ENCODE assay signal across 8 cellular contexts in genomic region chr6:156782691-156783320, GRCh38. TPM values are rescaled to one million over a fixed set of nuclear protein-coding genes. Genes with fewer than 3 reads are reported as not detected.
DNase-seq lines count a peak whose midpoint lies in the region; ATAC-seq and TF ChIP-seq lines count a peak whose summit lies in the region.

No MANE protein-coding gene starts in this region.

- intact Hi-C loops in activated B cell treated with CpG ODN at 0.5 μM for 24 hours (cut with micrococcal nuclease): loop anchor here (10.0 kb wide), 1 partner anchor 402 kb away; no protein-coding TSS in a partner anchor

- DNase-seq in NCI-H1694 treated with DMSO at 0.1 percent for 48 hours (lab: John Stamatoyannopoulos, UW) (peak; percentile 19), NCI-H1694 (lab: John Stamatoyannopoulos, UW) (no peak), activated B cell treated with CpG ODN at 0.5 μM for 24 hours (no peak), foreskin keratinocyte (no peak), NOMO-1 (lab: John Stamatoyannopoulos, UW; ENCODE audit: unreplicated experiment in 2 of 2) (no peak)
- DNase-seq in stimulated activated naive CD8-positive, alpha-beta T cell treated with anti-CD3 and anti-CD28 coated beads, Interleukin-15, amount 100 ng/mL, for 72 hours: no peak

- H3K4me1 Mint-ChIP-seq in activated B cell treated with CpG ODN at 0.5 μM for 24 hours: peaks cover 72% of the 10 kb centered on the region
- H3K4me1 Mint-ChIP-seq in stimulated activated naive CD8-positive, alpha-beta T cell treated with anti-CD3 and anti-CD28 coated beads, Interleukin-15, amount 100 ng/mL, for 72 hours: peaks cover 48% of the 10 kb centered on the region

- no peaks in the 10 kb centered on the region for H3K27me3 ChIP-seq in foreskin keratinocyte

- H3K36me3 Mint-ChIP-seq in activated B cell treated with CpG ODN at 0.5 μM for 24 hours (ENCODE audit: low read depth): peaks cover 30% of the 10 kb centered on the region

- ATAC-seq in activated B cell treated with CpG ODN at 0.5 μM for 24 hours (ENCODE audit: low read depth): no peak
- ATAC-seq in foreskin keratinocyte: no peak
- no peak for ATAC-seq in stimulated activated naive CD8-positive, alpha-beta T cell treated with anti-CD3 and anti-CD28 coated beads, Interleukin-15, amount 100 ng/mL, for 72 hours
- no peak for ATAC-seq in HG02970 (IDR thresholded peaks at IDR 0.05; ENCODE audit: low FRiP score, unreplicated experiment)
- no peak for ATAC-seq in HG02938 (IDR thresholded peaks at IDR 0.05; ENCODE audit: unreplicated experiment)

- H3K27ac ChIP-seq in foreskin keratinocyte: peak overlapping the region; percentile 79

- no peaks in the 10 kb centered on the region for H3K27me3 Mint-ChIP-seq in activated B cell treated with CpG ODN at 0.5 μM for 24 hours
- H3K27me3 Mint-ChIP-seq in stimulated activated naive CD8-positive, alpha-beta T cell treated with anti-CD3 and anti-CD28 coated beads, Interleukin-15, amount 100 ng/mL, for 72 hours: no peaks in the 10 kb centered on the region

- H3K4me1 ChIP-seq in foreskin keratinocyte: peaks cover 18% of the 10 kb centered on the region

- peak overlapping the region; percentile 83 for H3K27ac Mint-ChIP-seq in activated B cell treated with CpG ODN at 0.5 μM for 24 hours
- H3K27ac Mint-ChIP-seq in stimulated activated naive CD8-positive, alpha-beta T cell treated with anti-CD3 and anti-CD28 coated beads, Interleukin-15, amount 100 ng/mL, for 72 hours: peak overlapping the region; percentile 97

- TF ChIP-seq CTCF in activated B cell treated with CpG ODN at 0.5 μM for 24 hours (IDR thresholded peaks at IDR 0.05): no peak
- no peak for TF ChIP-seq CTCF in foreskin keratinocyte (conservative IDR thresholded peaks at IDR 0.05)

- no peaks in the 10 kb centered on the region for H3K9me3 Mint-ChIP-seq in activated B cell treated with CpG ODN at 0.5 μM for 24 hours
- H3K9me3 Mint-ChIP-seq in stimulated activated naive CD8-positive, alpha-beta T cell treated with anti-CD3 and anti-CD28 coated beads, Interleukin-15, amount 100 ng/mL, for 72 hours: no peaks in the 10 kb centered on the region

- POLR2A ChIA-PET in activated B cell treated with CpG ODN at 0.5 μM for 24 hours (lab: Charles Lee): interaction anchor here (0.7 to 1.3 kb wide), 7 partner anchors 8 to 1241 kb away, joined by 3 to 7 read pairs (median 3); no protein-coding TSS in a partner anchor

- H3K4me3 Mint-ChIP-seq in activated B cell treated with CpG ODN at 0.5 μM for 24 hours: peak overlapping the region; percentile 92
- peak overlapping the region; percentile 78 to 92 for H3K4me3 Mint-ChIP-seq in stimulated activated naive CD8-positive, alpha-beta T cell treated with anti-CD3 and anti-CD28 coated beads, Interleukin-15, amount 100 ng/mL, for 72 hours

- CTCF ChIA-PET in activated B cell treated with CpG ODN at 0.5 μM for 24 hours (lab: Charles Lee): no interaction called here

RNA-seq across cellular contexts. Expression of gene ARID1B, which starts 5.6 kb away (rescaled TPM):
- total RNA-seq in activated B cell treated with CpG ODN at 0.5 μM for 24 hours (194 and 248 TPM in 2 replicates), foreskin keratinocyte (28.2 and 31.4 TPM in 2 replicates)
- polyA plus RNA-seq in foreskin keratinocyte: 6.9 and 8.5 TPM in 2 replicates
